1 cellular context compared by ENCODE assay signal in the genomic region with DNA sequence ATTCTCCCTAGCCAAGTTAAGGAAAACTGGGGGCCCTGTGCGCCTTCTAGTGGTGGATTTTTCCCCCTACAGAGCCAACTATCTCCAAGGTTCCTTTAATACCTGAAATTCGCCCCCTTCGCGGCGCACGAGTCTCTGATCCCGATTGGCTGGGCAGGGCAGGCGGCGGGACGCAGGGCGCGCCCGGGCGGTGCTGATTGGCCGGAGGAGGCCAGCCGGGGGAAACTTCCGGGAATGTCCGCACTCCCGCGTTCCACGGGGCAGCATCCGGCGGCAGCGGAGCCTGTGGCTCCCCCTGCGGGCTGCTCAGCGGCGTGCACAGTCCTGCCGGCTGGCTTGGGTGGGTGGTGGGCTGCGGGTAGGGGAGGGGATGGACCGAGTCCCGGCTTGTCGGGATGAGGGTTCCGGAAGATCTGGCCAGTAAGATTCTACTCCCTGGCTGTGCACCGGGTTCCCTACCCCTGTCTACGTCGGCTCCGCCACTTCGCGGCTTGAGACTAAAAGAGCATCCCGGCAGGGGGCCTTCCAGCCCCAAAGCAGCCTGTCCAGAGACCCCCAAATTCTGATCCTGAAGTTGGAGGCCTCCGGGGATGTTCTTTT.
A peak's percentile ranks its signal among the peaks of the same experiment; 100 is the strongest.
TF ChIP-seq lines count a peak whose summit lies in the region.

A gene (plus strand): TSS at position 241 of the 600 bp plus-strand sequence. CDS start 515 bp downstream, outside the sequence.

TF ChIP-seq in HEK293, 187 proteins besides CTCF, POLR2A, EP300 and RAD21 (continued from another document):
- TF ChIP-seq, protein P1, sequence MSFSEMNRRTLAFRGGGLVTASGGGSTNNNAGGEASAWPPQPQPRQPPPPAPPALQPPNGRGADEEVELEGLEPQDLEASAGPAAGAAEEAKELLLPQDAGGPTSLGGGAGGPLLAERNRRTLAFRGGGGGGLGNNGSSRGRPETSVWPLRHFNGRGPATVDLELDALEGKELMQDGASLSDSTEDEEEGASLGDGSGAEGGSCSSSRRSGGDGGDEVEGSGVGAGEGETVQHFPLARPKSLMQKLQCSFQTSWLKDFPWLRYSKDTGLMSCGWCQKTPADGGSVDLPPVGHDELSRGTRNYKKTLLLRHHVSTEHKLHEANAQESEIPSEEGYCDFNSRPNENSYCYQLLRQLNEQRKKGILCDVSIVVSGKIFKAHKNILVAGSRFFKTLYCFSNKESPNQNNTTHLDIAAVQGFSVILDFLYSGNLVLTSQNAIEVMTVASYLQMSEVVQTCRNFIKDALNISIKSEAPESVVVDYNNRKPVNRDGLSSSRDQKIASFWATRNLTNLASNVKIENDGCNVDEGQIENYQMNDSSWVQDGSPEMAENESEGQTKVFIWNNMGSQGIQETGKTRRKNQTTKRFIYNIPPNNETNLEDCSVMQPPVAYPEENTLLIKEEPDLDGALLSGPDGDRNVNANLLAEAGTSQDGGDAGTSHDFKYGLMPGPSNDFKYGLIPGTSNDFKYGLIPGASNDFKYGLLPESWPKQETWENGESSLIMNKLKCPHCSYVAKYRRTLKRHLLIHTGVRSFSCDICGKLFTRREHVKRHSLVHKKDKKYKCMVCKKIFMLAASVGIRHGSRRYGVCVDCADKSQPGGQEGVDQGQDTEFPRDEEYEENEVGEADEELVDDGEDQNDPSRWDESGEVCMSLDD (tag by site-specific recombination; IDR thresholded peaks at IDR 0.05), result peak; percentile 40
- no peak for TF ChIP-seq GFI1B (tag by site-specific recombination; IDR thresholded peaks at IDR 0.05)
- TF ChIP-seq, protein P2, sequence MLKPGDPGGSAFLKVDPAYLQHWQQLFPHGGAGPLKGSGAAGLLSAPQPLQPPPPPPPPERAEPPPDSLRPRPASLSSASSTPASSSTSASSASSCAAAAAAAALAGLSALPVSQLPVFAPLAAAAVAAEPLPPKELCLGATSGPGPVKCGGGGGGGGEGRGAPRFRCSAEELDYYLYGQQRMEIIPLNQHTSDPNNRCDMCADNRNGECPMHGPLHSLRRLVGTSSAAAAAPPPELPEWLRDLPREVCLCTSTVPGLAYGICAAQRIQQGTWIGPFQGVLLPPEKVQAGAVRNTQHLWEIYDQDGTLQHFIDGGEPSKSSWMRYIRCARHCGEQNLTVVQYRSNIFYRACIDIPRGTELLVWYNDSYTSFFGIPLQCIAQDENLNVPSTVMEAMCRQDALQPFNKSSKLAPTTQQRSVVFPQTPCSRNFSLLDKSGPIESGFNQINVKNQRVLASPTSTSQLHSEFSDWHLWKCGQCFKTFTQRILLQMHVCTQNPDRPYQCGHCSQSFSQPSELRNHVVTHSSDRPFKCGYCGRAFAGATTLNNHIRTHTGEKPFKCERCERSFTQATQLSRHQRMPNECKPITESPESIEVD (tag by site-specific recombination; IDR thresholded peaks at IDR 0.05), result no peak
- TF ChIP-seq, protein P3, sequence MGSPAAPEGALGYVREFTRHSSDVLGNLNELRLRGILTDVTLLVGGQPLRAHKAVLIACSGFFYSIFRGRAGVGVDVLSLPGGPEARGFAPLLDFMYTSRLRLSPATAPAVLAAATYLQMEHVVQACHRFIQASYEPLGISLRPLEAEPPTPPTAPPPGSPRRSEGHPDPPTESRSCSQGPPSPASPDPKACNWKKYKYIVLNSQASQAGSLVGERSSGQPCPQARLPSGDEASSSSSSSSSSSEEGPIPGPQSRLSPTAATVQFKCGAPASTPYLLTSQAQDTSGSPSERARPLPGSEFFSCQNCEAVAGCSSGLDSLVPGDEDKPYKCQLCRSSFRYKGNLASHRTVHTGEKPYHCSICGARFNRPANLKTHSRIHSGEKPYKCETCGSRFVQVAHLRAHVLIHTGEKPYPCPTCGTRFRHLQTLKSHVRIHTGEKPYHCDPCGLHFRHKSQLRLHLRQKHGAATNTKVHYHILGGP (tag by site-specific recombination; IDR thresholded peaks at IDR 0.05), result no peak
- no peak for TF ChIP-seq ZNF707 (tag by site-specific recombination; IDR thresholded peaks at IDR 0.05)
- TF ChIP-seq KLF8 (tag by site-specific recombination; IDR thresholded peaks at IDR 0.05), result peak; percentile 74; the same call in 1 of the 2 replicates
- TF ChIP-seq SP3 (tag by site-specific recombination; IDR thresholded peaks at IDR 0.05), result peak; percentile 64
- no peak for TF ChIP-seq ZNF623 (tag by site-specific recombination; IDR thresholded peaks at IDR 0.05)
- TF ChIP-seq HOXA7 (CRISPR knock-in tag; IDR thresholded peaks at IDR 0.05; ENCODE audit: borderline replicate concordance), result no peak
- TF ChIP-seq, protein P4, sequence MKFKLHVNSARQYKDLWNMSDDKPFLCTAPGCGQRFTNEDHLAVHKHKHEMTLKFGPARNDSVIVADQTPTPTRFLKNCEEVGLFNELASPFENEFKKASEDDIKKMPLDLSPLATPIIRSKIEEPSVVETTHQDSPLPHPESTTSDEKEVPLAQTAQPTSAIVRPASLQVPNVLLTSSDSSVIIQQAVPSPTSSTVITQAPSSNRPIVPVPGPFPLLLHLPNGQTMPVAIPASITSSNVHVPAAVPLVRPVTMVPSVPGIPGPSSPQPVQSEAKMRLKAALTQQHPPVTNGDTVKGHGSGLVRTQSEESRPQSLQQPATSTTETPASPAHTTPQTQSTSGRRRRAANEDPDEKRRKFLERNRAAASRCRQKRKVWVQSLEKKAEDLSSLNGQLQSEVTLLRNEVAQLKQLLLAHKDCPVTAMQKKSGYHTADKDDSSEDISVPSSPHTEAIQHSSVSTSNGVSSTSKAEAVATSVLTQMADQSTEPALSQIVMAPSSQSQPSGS (tag by site-specific recombination; IDR thresholded peaks at IDR 0.05; ENCODE audit: low read depth), result no peak
- TF ChIP-seq, protein P5, sequence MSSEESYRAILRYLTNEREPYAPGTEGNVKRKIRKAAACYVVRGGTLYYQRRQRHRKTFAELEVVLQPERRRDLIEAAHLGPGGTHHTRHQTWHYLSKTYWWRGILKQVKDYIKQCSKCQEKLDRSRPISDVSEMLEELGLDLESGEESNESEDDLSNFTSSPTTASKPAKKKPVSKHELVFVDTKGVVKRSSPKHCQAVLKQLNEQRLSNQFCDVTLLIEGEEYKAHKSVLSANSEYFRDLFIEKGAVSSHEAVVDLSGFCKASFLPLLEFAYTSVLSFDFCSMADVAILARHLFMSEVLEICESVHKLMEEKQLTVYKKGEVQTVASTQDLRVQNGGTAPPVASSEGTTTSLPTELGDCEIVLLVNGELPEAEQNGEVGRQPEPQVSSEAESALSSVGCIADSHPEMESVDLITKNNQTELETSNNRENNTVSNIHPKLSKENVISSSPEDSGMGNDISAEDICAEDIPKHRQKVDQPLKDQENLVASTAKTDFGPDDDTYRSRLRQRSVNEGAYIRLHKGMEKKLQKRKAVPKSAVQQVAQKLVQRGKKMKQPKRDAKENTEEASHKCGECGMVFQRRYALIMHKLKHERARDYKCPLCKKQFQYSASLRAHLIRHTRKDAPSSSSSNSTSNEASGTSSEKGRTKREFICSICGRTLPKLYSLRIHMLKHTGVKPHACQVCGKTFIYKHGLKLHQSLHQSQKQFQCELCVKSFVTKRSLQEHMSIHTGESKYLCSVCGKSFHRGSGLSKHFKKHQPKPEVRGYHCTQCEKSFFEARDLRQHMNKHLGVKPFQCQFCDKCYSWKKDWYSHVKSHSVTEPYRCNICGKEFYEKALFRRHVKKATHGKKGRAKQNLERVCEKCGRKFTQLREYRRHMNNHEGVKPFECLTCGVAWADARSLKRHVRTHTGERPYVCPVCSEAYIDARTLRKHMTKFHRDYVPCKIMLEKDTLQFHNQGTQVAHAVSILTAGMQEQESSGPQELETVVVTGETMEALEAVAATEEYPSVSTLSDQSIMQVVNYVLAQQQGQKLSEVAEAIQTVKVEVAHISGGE (tag by site-specific recombination; conservative IDR thresholded peaks at IDR 0.05; ENCODE audit: low read depth), result peak; percentile 94
- peak; percentile 93 for TF ChIP-seq ZXDB (tag by site-specific recombination; IDR thresholded peaks at IDR 0.05)
- no peak for TF ChIP-seq SCRT1 (tag by site-specific recombination; IDR thresholded peaks at IDR 0.05; ENCODE audit: borderline replicate concordance)
TF ChIP-seq in HEK293: peak in this region for 49.
